Comparison of ENCODE assay signal across 8 cellular contexts in genomic region chr3:72847282-72847681, GRCh38. TPM values are rescaled to one million over a fixed set of nuclear protein-coding genes. Genes with fewer than 3 reads are reported as not detected.
A peak's percentile ranks its signal among the peaks of the same experiment; 100 is the strongest.
DNase-seq lines count a peak whose midpoint lies in the region; ATAC-seq, FAIRE-seq and TF ChIP-seq lines count a peak whose summit lies in the region.

No MANE protein-coding gene starts in this region.

- H3K4me3 ChIP-seq in OCI-LY3 (ENCODE audit: low read length) (peak overlapping the region; percentile 88), pancreas (peak overlapping the region; percentile 75 to 86 (median 80))

- H3K27ac ChIP-seq in OCI-LY3 (ENCODE audit: low read length): no peak overlapping the region
- no peak overlapping the region for H3K27ac ChIP-seq in pancreas

- H3K4me1 Mint-ChIP-seq in endothelial cell (ENCODE audit: unreplicated experiment): peaks cover 23% of the 10 kb centered on the region

- TF ChIP-seq CTCF in OCI-LY3 (IDR thresholded peaks at IDR 0.05; ENCODE audit: low read depth, low read length) (no peak), endothelial cell (IDR thresholded peaks at IDR 0.05; ENCODE audit: unreplicated experiment) (no peak), pancreas (IDR thresholded peaks at IDR 0.05) (no peak)

- H3K27me3 ChIP-seq in OCI-LY3 (ENCODE audit: low read depth, low read length) (peaks cover 24% of the 10 kb centered on the region), pancreas (no peaks in the 10 kb centered on the region)

- H3K9me3 Mint-ChIP-seq in endothelial cell (ENCODE audit: unreplicated experiment): no peaks in the 10 kb centered on the region

- H3K36me3 ChIP-seq in OCI-LY3 (replicated peaks; ENCODE audit: low read depth, low read length) (peaks cover 3% of the 10 kb centered on the region), pancreas (no peaks in the 10 kb centered on the region)

- peak overlapping the region; percentile 97 for H3K4me3 Mint-ChIP-seq in endothelial cell (ENCODE audit: unreplicated experiment)

- H3K9me3 ChIP-seq in OCI-LY3 (ENCODE audit: insufficient read depth, low read length) (no peaks in the 10 kb centered on the region), pancreas (no peaks in the 10 kb centered on the region)

- WGBS in pancreas, 2 donors: 5 to 6% methylated on average over 6 of the region's 6 CpGs

- H3K4me1 ChIP-seq in OCI-LY3 (ENCODE audit: low read length): peaks cover 53% of the 10 kb centered on the region
- peaks cover 6 to 14% (median 11%) of the 10 kb centered on the region in 3 donors for H3K4me1 ChIP-seq in pancreas

- peak overlapping the region; percentile 69 for H3K9ac ChIP-seq in OCI-LY3 (ENCODE audit: low read length)

- H3K36me3 Mint-ChIP-seq in endothelial cell (ENCODE audit: low read depth, unreplicated experiment): peaks cover under 1% of the 10 kb centered on the region

- H3K79me2 ChIP-seq in OCI-LY3 (ENCODE audit: low read length): peaks cover 28% of the 10 kb centered on the region

- peak overlapping the region; percentile 95 for H3K27ac Mint-ChIP-seq in endothelial cell (ENCODE audit: unreplicated experiment)

- intact Hi-C loops in pancreas (cut with DNase I): no loop called here

- ATAC-seq in pancreas: no peak
- ATAC-seq in GM21576 (IDR thresholded peaks at IDR 0.05; ENCODE audit: unreplicated experiment): no peak
- no peak for ATAC-seq in HG03196 (IDR thresholded peaks at IDR 0.05; ENCODE audit: unreplicated experiment)

- peak; percentile 10 for DNase-seq in EH (ENCODE audit: low read depth)
- DNase-seq in endothelial cell (ENCODE audit: low spot score): no peak
- no peak for DNase-seq in pancreas
- DNase-seq in stimulated activated CD4-positive, alpha-beta T cell treated with anti-CD3 and anti-CD28 coated beads, Interleukin-2, amount 100 ng/mL, for 48 hours: no peak
- no peak for DNase-seq in SIG-M5 treated with dmso at 0.1 percent for 504 hours (lab: John Stamatoyannopoulos, UW; ENCODE audit: unreplicated experiment)

- no peak for FAIRE-seq in pancreas (lab: Jason Lieb, UNC)

- peaks cover 10% of the 10 kb centered on the region for H3K27me3 Mint-ChIP-seq in endothelial cell (ENCODE audit: unreplicated experiment)

- H2AFZ ChIP-seq in OCI-LY3 (ENCODE audit: low read depth, low read length): peak overlapping the region; percentile 88; the same call in 1 of the 2 replicates

- peaks cover 16% of the 10 kb centered on the region for H4K20me1 ChIP-seq in OCI-LY3 (ENCODE audit: insufficient read depth, low read length)

- H3K4me2 ChIP-seq in OCI-LY3 (ENCODE audit: low read length): peak overlapping the region; percentile 100

RNA-seq across cellular contexts. Expression of gene SHQ1, which starts 1.0 kb away (rescaled TPM):
- total RNA-seq in endothelial cell (ENCODE audit: unreplicated experiment) (26.9 TPM), pancreas (10 to 100 TPM in 2 of 6 donors, 1 to 10 TPM in 4; 5.5 to 13.4 (median 8.9) TPM)
- polyA plus RNA-seq in pancreas: 1 to 10 TPM; 4.1 to 7.1 TPM

RNA-seq across cellular contexts. Expression of gene GXYLT2, which starts 40.6 kb away (rescaled TPM):
- 1.8 TPM for total RNA-seq in endothelial cell (ENCODE audit: unreplicated experiment)
- total RNA-seq in pancreas: 1 to 10 TPM; 2.4 to 7.5 (median 4.2) TPM
- under 1 TPM; 0.19 to 0.87 TPM for polyA plus RNA-seq in pancreas
